ENCODE assay signal across 1 cellular context in the genomic region with DNA sequence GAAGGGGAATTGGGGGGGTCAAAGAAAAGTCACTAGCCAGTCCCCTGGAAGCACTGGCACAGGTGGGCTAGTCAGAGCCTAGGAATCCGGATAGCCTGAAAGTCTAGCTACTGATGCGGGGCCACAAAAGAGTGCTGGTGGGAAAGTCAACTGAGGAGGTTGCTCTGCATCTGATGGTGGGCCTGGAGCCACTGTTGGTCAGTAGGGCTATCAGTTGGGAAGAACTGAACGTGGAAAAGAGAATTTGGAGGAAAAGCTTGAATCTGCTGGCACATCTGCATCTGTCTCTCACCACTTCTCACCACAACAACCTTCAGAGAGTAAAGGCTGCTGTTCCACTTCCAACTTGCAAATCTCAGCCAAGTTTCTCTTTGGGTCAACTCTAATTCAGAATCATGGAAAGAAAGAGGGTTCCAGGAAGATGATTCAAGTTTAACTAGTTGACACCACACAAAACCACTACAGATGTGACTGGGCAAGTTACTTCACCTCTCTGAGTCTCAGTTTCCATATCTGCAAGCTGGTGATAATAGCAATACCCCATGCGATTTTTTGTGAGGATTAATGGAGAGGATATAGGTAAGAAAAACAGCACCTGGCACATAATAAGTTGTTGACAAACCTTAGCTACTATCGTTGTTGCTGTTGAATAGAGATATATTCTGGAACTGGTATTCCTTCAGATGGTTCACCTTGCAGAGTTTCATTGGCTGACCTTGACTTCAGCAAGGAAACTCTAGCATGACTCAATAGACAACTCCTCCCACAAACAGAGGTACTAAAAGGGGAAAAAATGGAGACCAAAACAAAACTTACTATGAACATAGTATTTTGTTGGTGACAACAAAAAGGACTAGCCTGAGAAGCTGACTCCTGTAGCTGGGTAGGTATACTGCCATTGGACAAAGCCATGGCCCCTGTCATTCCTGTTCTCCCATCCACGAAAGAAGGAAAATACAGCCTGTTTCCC.
TF ChIP-seq lines count a peak whose summit lies in the region.

No MANE protein-coding gene starts in this region.

TF ChIP-seq in GM12878, 131 proteins besides CTCF, POLR2A, EP300 and RAD21 (continued from another document and continues in another):
- TF ChIP-seq, protein P1, sequence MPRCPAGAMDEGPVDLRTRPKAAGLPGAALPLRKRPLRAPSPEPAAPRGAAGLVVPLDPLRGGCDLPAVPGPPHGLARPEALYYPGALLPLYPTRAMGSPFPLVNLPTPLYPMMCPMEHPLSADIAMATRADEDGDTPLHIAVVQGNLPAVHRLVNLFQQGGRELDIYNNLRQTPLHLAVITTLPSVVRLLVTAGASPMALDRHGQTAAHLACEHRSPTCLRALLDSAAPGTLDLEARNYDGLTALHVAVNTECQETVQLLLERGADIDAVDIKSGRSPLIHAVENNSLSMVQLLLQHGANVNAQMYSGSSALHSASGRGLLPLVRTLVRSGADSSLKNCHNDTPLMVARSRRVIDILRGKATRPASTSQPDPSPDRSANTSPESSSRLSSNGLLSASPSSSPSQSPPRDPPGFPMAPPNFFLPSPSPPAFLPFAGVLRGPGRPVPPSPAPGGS (IDR thresholded peaks at IDR 0.05; ENCODE audit: borderline replicate concordance, insufficient read depth, low read depth, low read length, poor library complexity, severe bottlenecking): no peak
- TF ChIP-seq MEF2B (IDR thresholded peaks at IDR 0.05; ENCODE audit: partially characterized antibody, poor library complexity, severe bottlenecking) (no peak), STAT1 (conservative IDR thresholded peaks at IDR 0.05) (no peak), BHLHE40 (IDR thresholded peaks at IDR 0.05; ENCODE audit: borderline replicate concordance in 1 of 2, low read depth in 2 of 2, low read length in 1 of 2) (no peak), EED (IDR thresholded peaks at IDR 0.05; ENCODE audit: low read depth) (peak; percentile 88), ESRRA (IDR thresholded peaks at IDR 0.05; ENCODE audit: low read length) (no peak), SRF (IDR thresholded peaks at IDR 0.05; ENCODE audit: low read depth in 2 of 2, low read length in 2 of 2) (no peak), POLR2AphosphoS2 (IDR thresholded peaks at IDR 0.05; ENCODE audit: low read depth, low read length) (no peak), SIN3A (IDR thresholded peaks at IDR 0.05; ENCODE audit: low read depth, low read length) (no peak), CHD1 (IDR thresholded peaks at IDR 0.05; ENCODE audit: low read depth, low read length) (no peak), NR2C2 (IDR thresholded peaks at IDR 0.05; ENCODE audit: borderline replicate concordance, control insufficient read depth, insufficient read length, low read depth) (no peak), BMI1 (IDR thresholded peaks at IDR 0.05; ENCODE audit: borderline replicate concordance) (no peak), MEF2A (IDR thresholded peaks at IDR 0.05; ENCODE audit: insufficient read depth, low read depth, low read length) (no peak), KDM1A (IDR thresholded peaks at IDR 0.05; ENCODE audit: borderline replicate concordance) (no peak), SUZ12 (IDR thresholded peaks at IDR 0.05; ENCODE audit: unreplicated experiment) (no peak), TCF12 (IDR thresholded peaks at IDR 0.05; ENCODE audit: low read depth, low read length) (no peak), IKZF1 (conservative IDR thresholded peaks at IDR 0.05) (no peak), SMC3 (IDR thresholded peaks at IDR 0.05; ENCODE audit: borderline replicate concordance, low read length) (no peak), ZZZ3 (IDR thresholded peaks at IDR 0.05; ENCODE audit: control insufficient read depth, insufficient read length, low read depth) (no peak), CBX5 (IDR thresholded peaks at IDR 0.05; ENCODE audit: low read depth) (no peak), BCL11A (IDR thresholded peaks at IDR 0.05; ENCODE audit: low read depth, low read length) (no peak), STAT3 (IDR thresholded peaks at IDR 0.05; ENCODE audit: low read depth, low read length) (no peak), RAD51 (IDR thresholded peaks at IDR 0.05) (no peak), SMAD5 (IDR thresholded peaks at IDR 0.05; ENCODE audit: low read depth) (no peak), TAF1 (IDR thresholded peaks at IDR 0.05; ENCODE audit: borderline replicate concordance, low read depth, low read length) (no peak)
- TF ChIP-seq, protein P2, sequence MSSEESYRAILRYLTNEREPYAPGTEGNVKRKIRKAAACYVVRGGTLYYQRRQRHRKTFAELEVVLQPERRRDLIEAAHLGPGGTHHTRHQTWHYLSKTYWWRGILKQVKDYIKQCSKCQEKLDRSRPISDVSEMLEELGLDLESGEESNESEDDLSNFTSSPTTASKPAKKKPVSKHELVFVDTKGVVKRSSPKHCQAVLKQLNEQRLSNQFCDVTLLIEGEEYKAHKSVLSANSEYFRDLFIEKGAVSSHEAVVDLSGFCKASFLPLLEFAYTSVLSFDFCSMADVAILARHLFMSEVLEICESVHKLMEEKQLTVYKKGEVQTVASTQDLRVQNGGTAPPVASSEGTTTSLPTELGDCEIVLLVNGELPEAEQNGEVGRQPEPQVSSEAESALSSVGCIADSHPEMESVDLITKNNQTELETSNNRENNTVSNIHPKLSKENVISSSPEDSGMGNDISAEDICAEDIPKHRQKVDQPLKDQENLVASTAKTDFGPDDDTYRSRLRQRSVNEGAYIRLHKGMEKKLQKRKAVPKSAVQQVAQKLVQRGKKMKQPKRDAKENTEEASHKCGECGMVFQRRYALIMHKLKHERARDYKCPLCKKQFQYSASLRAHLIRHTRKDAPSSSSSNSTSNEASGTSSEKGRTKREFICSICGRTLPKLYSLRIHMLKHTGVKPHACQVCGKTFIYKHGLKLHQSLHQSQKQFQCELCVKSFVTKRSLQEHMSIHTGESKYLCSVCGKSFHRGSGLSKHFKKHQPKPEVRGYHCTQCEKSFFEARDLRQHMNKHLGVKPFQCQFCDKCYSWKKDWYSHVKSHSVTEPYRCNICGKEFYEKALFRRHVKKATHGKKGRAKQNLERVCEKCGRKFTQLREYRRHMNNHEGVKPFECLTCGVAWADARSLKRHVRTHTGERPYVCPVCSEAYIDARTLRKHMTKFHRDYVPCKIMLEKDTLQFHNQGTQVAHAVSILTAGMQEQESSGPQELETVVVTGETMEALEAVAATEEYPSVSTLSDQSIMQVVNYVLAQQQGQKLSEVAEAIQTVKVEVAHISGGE (CRISPR knock-in tag; IDR thresholded peaks at IDR 0.05): no peak
- TF ChIP-seq, protein P3, sequence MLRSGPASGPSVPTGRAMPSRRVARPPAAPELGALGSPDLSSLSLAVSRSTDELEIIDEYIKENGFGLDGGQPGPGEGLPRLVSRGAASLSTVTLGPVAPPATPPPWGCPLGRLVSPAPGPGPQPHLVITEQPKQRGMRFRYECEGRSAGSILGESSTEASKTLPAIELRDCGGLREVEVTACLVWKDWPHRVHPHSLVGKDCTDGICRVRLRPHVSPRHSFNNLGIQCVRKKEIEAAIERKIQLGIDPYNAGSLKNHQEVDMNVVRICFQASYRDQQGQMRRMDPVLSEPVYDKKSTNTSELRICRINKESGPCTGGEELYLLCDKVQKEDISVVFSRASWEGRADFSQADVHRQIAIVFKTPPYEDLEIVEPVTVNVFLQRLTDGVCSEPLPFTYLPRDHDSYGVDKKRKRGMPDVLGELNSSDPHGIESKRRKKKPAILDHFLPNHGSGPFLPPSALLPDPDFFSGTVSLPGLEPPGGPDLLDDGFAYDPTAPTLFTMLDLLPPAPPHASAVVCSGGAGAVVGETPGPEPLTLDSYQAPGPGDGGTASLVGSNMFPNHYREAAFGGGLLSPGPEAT (IDR thresholded peaks at IDR 0.05; ENCODE audit: low read depth): no peak
- TF ChIP-seq, protein P4, sequence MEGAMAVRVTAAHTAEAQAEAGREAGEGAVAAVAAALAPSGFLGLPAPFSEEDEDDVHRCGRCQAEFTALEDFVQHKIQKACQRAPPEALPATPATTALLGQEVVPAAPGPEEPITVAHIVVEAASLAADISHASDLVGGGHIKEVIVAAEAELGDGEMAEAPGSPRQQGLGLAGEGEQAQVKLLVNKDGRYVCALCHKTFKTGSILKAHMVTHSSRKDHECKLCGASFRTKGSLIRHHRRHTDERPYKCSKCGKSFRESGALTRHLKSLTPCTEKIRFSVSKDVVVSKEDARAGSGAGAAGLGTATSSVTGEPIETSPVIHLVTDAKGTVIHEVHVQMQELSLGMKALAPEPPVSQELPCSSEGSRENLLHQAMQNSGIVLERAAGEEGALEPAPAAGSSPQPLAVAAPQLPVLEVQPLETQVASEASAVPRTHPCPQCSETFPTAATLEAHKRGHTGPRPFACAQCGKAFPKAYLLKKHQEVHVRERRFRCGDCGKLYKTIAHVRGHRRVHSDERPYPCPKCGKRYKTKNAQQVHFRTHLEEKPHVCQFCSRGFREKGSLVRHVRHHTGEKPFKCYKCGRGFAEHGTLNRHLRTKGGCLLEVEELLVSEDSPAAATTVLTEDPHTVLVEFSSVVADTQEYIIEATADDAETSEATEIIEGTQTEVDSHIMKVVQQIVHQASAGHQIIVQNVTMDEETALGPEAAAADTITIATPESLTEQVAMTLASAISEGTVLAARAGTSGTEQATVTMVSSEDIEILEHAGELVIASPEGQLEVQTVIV (IDR thresholded peaks at IDR 0.05; ENCODE audit: borderline replicate concordance, partially characterized antibody): no peak
- TF ChIP-seq, protein P5, sequence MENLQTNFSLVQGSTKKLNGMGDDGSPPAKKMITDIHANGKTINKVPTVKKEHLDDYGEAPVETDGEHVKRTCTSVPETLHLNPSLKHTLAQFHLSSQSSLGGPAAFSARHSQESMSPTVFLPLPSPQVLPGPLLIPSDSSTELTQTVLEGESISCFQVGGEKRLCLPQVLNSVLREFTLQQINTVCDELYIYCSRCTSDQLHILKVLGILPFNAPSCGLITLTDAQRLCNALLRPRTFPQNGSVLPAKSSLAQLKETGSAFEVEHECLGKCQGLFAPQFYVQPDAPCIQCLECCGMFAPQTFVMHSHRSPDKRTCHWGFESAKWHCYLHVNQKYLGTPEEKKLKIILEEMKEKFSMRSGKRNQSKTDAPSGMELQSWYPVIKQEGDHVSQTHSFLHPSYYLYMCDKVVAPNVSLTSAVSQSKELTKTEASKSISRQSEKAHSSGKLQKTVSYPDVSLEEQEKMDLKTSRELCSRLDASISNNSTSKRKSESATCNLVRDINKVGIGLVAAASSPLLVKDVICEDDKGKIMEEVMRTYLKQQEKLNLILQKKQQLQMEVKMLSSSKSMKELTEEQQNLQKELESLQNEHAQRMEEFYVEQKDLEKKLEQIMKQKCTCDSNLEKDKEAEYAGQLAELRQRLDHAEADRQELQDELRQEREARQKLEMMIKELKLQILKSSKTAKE (IDR thresholded peaks at IDR 0.05; ENCODE audit: low read depth, poor library complexity, severe bottlenecking): no peak
- TF ChIP-seq, protein P6, sequence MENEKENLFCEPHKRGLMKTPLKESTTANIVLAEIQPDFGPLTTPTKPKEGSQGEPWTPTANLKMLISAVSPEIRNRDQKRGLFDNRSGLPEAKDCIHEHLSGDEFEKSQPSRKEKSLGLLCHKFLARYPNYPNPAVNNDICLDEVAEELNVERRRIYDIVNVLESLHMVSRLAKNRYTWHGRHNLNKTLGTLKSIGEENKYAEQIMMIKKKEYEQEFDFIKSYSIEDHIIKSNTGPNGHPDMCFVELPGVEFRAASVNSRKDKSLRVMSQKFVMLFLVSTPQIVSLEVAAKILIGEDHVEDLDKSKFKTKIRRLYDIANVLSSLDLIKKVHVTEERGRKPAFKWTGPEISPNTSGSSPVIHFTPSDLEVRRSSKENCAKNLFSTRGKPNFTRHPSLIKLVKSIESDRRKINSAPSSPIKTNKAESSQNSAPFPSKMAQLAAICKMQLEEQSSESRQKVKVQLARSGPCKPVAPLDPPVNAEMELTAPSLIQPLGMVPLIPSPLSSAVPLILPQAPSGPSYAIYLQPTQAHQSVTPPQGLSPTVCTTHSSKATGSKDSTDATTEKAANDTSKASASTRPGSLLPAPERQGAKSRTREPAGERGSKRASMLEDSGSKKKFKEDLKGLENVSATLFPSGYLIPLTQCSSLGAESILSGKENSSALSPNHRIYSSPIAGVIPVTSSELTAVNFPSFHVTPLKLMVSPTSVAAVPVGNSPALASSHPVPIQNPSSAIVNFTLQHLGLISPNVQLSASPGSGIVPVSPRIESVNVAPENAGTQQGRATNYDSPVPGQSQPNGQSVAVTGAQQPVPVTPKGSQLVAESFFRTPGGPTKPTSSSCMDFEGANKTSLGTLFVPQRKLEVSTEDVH (IDR thresholded peaks at IDR 0.05; ENCODE audit: low read depth, partially characterized antibody): no peak
- TF ChIP-seq, protein P7, sequence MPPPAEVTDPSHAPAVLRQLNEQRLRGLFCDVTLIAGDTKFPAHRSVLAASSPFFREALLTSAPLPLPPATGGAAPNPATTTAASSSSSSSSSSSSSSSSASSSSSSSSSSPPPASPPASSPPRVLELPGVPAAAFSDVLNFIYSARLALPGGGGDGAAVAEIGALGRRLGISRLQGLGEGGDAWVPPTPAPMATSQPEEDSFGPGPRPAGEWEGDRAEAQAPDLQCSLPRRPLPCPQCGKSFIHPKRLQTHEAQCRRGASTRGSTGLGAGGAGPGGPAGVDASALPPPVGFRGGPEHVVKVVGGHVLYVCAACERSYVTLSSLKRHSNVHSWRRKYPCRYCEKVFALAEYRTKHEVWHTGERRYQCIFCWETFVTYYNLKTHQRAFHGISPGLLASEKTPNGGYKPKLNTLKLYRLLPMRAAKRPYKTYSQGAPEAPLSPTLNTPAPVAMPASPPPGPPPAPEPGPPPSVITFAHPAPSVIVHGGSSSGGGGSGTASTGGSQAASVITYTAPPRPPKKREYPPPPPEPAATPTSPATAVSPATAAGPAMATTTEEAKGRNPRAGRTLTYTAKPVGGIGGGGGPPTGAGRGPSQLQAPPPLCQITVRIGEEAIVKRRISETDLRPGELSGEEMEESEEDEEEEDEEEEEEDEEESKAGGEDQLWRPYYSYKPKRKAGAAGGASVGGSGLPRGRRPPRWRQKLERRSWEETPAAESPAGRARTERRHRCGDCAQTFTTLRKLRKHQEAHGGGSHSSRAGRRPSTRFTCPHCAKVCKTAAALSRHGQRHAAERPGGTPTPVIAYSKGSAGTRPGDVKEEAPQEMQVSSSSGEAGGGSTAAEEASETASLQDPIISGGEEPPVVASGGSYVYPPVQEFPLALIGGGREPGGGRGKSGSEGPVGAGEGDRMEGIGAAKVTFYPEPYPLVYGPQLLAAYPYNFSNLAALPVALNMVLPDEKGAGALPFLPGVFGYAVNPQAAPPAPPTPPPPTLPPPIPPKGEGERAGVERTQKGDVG (CRISPR knock-in tag; IDR thresholded peaks at IDR 0.05): no peak
- TF ChIP-seq, protein P8, sequence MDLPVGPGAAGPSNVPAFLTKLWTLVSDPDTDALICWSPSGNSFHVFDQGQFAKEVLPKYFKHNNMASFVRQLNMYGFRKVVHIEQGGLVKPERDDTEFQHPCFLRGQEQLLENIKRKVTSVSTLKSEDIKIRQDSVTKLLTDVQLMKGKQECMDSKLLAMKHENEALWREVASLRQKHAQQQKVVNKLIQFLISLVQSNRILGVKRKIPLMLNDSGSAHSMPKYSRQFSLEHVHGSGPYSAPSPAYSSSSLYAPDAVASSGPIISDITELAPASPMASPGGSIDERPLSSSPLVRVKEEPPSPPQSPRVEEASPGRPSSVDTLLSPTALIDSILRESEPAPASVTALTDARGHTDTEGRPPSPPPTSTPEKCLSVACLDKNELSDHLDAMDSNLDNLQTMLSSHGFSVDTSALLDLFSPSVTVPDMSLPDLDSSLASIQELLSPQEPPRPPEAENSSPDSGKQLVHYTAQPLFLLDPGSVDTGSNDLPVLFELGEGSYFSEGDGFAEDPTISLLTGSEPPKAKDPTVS (IDR thresholded peaks at IDR 0.05; ENCODE audit: low read depth, low read length): no peak
- TF ChIP-seq, protein P9, sequence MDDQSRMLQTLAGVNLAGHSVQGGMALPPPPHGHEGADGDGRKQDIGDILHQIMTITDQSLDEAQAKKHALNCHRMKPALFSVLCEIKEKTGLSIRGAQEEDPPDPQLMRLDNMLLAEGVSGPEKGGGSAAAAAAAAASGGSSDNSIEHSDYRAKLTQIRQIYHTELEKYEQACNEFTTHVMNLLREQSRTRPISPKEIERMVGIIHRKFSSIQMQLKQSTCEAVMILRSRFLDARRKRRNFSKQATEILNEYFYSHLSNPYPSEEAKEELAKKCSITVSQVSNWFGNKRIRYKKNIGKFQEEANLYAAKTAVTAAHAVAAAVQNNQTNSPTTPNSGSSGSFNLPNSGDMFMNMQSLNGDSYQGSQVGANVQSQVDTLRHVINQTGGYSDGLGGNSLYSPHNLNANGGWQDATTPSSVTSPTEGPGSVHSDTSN (IDR thresholded peaks at IDR 0.05; ENCODE audit: insufficient replicate concordance, low read depth, low read length): no peak
